12 cellular contexts compared by ENCODE assay signal in the genomic region with DNA sequence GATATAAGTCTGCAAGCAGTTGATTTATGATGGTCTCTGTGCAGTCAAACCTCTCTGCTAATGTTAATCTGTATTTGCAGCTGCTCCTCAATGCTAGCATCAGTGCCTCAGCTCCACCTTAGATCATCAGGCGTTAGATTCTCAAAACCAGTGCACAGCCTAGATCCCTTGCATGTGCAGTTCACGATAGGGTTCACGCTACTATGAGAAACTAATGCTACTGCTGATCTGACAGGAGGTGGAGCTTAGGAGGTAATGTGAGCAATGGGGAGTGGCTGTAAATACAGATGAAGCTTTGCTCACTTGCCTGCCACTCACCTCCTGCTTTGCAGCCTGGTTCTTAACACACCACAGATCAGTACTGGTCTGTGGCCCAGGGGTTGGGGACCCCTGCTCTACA.
"Had no signal": no experiment of that assay in that cellular context is flagged by ENCODE, and none has a peak within 500 bp of the region (broad histone marks: within the 10 kb centered on the region; RNA-seq: fewer than 3 reads in every experiment).

No MANE protein-coding gene starts in this region.

- H3K36me3 ChIP-seq: ovary had no signal

- H3K4me1 Mint-ChIP-seq: activated CD4-positive, alpha-beta T cell treated with anti-CD3 and anti-CD28 coated beads, Interleukin-2, amount 10 ng/mL, durations not matched to agents 24 days and 14 days; central memory CD8-positive, alpha-beta T cell; neural crest cell; stimulated activated memory B cell treated with anti-CD40 and anti-IgM and Interleukin-4, amounts not matched to agents 10 μg/mL and 1 μg/mL and 100 μg/mL, for 72 hours had no signal

- H3K9me3 ChIP-seq: ovary had no signal

- H3K27ac ChIP-seq: ovary, skin epidermis had no signal

- H3K27me3 ChIP-seq: ovary had no signal

- H3K4me3 ChIP-seq: ovary, skin epidermis had no signal

- H3K4me3 Mint-ChIP-seq: activated CD4-positive, alpha-beta T cell treated with anti-CD3 and anti-CD28 coated beads, Interleukin-2, amount 10 ng/mL, durations not matched to agents 24 days and 14 days; activated naive CD4-positive, alpha-beta T cell treated with anti-CD3 and anti-CD28 coated beads for 36 hours; central memory CD8-positive, alpha-beta T cell; neural crest cell; stimulated activated memory B cell treated with anti-CD40 and anti-IgM and Interleukin-4, amounts not matched to agents 10 μg/mL and 1 μg/mL and 100 μg/mL, for 72 hours had no signal

- DNase-seq: activated CD4-positive, alpha-beta T cell treated with anti-CD3 and anti-CD28 coated beads, Interleukin-2, amount 10 ng/mL, durations not matched to agents 24 days and 14 days; activated naive CD4-positive, alpha-beta T cell treated with anti-CD3 and anti-CD28 coated beads for 36 hours; cortex of kidney; effector memory CD4-positive, alpha-beta T cell; hippocampal formation; kidney glomerular epithelial cell; ovary; trophoblast cell had no signal

- ATAC-seq: stimulated activated memory B cell treated with anti-CD40 and anti-IgM and Interleukin-4, amounts not matched to agents 10 μg/mL and 1 μg/mL and 100 μg/mL, for 72 hours had no signal

- H3K27ac Mint-ChIP-seq: activated CD4-positive, alpha-beta T cell treated with anti-CD3 and anti-CD28 coated beads, Interleukin-2, amount 10 ng/mL, durations not matched to agents 24 days and 14 days; activated naive CD4-positive, alpha-beta T cell treated with anti-CD3 and anti-CD28 coated beads for 36 hours; stimulated activated memory B cell treated with anti-CD40 and anti-IgM and Interleukin-4, amounts not matched to agents 10 μg/mL and 1 μg/mL and 100 μg/mL, for 72 hours had no signal

- H3K27me3 Mint-ChIP-seq: central memory CD8-positive, alpha-beta T cell; stimulated activated memory B cell treated with anti-CD40 and anti-IgM and Interleukin-4, amounts not matched to agents 10 μg/mL and 1 μg/mL and 100 μg/mL, for 72 hours had no signal
